2 cellular contexts compared by ENCODE assay signal in the genomic region with DNA sequence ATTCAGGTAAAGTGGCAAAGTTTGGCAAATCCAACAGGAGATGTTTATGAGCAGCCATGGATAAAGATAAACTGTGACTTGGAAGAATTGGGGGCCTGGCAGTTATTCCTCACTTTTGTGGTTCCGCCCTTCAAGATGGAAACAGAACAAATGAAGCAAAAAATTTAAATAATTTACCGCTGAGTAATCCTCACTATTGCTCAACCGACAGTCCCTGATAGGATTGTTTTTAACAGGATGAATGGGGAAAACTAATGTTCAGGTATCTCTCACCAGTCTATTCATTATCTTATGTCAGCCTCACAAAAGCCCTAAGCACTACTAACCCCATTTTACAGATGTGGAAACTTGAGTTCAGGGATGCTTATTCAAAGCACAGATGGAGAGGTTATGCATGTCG.
TF ChIP-seq lines count a peak whose summit lies in the region.

No MANE protein-coding gene starts in this region.

TF ChIP-seq in IMR-90, 13 proteins besides CTCF, POLR2A, EP300 and RAD21:
- TF ChIP-seq CEBPB (IDR thresholded peaks at IDR 0.05; ENCODE audit: low read depth, low read length) (peak; percentile 39; the same call in 1 of the 2 replicates), MAFK (IDR thresholded peaks at IDR 0.05; ENCODE audit: low read depth, low read length) (no peak), BHLHE40 (IDR thresholded peaks at IDR 0.05; ENCODE audit: low read depth, low read length) (no peak), MAZ (IDR thresholded peaks at IDR 0.05; ENCODE audit: borderline replicate concordance, low read depth, low read length) (no peak), CHD1 (IDR thresholded peaks at IDR 0.05; ENCODE audit: low read depth, low read length) (no peak)
- TF ChIP-seq, protein P1, sequence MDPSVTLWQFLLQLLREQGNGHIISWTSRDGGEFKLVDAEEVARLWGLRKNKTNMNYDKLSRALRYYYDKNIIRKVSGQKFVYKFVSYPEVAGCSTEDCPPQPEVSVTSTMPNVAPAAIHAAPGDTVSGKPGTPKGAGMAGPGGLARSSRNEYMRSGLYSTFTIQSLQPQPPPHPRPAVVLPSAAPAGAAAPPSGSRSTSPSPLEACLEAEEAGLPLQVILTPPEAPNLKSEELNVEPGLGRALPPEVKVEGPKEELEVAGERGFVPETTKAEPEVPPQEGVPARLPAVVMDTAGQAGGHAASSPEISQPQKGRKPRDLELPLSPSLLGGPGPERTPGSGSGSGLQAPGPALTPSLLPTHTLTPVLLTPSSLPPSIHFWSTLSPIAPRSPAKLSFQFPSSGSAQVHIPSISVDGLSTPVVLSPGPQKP (IDR thresholded peaks at IDR 0.05; ENCODE audit: borderline replicate concordance, low read depth, low read length), result no peak

TF ChIP-seq in K562, 482 proteins besides CTCF, POLR2A, EP300 and RAD21:
- TF ChIP-seq STAT5A (IDR thresholded peaks at IDR 0.05; ENCODE audit: borderline replicate concordance, low read length) (no peak), XRCC4 (IDR thresholded peaks at IDR 0.05; ENCODE audit: extremely low read depth, insufficient read depth, insufficient read length) (no peak), CEBPB (tag; IDR thresholded peaks at IDR 0.05) (peak; percentile 32; the same call in 1 of the 2 replicates)
TF ChIP-seq in K562: peak in this region for 1.
